Comparison of ENCODE assay signal across 23 cellular contexts in genomic region chr15:33244471-33244870, GRCh38.
"Had no signal": no experiment of that assay in that cellular context is flagged by ENCODE, and none has a peak within 500 bp of the region (broad histone marks: within the 10 kb centered on the region; RNA-seq: fewer than 3 reads in every experiment).

No MANE protein-coding gene starts in this region.

- FAIRE-seq: endothelial cell of umbilical vein, kidney had no signal

- H3K4me3 ChIP-seq: body of pancreas, cardiac muscle cell, gastrocnemius medialis, mucosa of descending colon, spleen, suprapubic skin, tibial artery had no signal

- H3K27ac ChIP-seq: body of pancreas, cardiac muscle cell, gastrocnemius medialis, spleen, suprapubic skin, tibial artery, VCaP had no signal

- H3K36me3 ChIP-seq: cardiac muscle cell, gastrocnemius medialis, spleen, suprapubic skin, tibial artery had no signal

- DNase-seq: activated CD4-positive, alpha-beta T cell treated with anti-CD3 and anti-CD28 coated beads for 4 hours; activated CD4-positive, alpha-beta T cell treated with anti-CD3 and anti-CD28 coated beads, Interleukin-2, amount 50 U/mL, for 4 hours; activated effector memory CD4-positive, alpha-beta T cell treated with Interleukin-2 at 50 U/mL for 16 hours; activated naive CD4-positive, alpha-beta T cell treated with Interleukin-2 at 50 U/mL for 16 hours; anterior cingulate cortex; body of pancreas; gastrocnemius medialis; glutamatergic neuron; kidney; left colon; mucosa of descending colon; posterior cingulate gyrus; right cardiac atrium; spleen; stimulated activated naive CD4-positive, alpha-beta T cell; T-helper 1 cell; tibial artery had no signal

- ATAC-seq: body of pancreas; esophagus mucosa; gastrocnemius medialis; left colon; mucosa of descending colon; natural killer cell treated with Interleukin-12 subunit alpha and Interleukin-12 subunit beta and Interleukin-15 and Interleukin-18, amount 100 ng/mL, for 72 hours had no signal

- H3K4me1 ChIP-seq: body of pancreas, gastrocnemius medialis, spleen, tibial artery had no signal

- H3K27me3 ChIP-seq: body of pancreas, cardiac muscle cell, gastrocnemius medialis, tibial artery had no signal

- H3K9me3 ChIP-seq: body of pancreas, gastrocnemius medialis, mucosa of descending colon, spleen, suprapubic skin, tibial artery had no signal
